10 cellular contexts compared by ENCODE assay signal in genomic region chr3:130242850-130243569, GRCh38.
DNase-seq lines count a peak whose midpoint lies in the region; ATAC-seq and TF ChIP-seq lines count a peak whose summit lies in the region.
"Had no signal": no experiment of that assay in that cellular context is flagged by ENCODE, and none has a peak within 500 bp of the region (broad histone marks: within the 10 kb centered on the region; RNA-seq: fewer than 3 reads in every experiment).

No MANE protein-coding gene starts in this region.

- ATAC-seq in GM18858 (IDR thresholded peaks at IDR 0.05; ENCODE audit: unreplicated experiment) (no peak), HG03520 (IDR thresholded peaks at IDR 0.05; ENCODE audit: unreplicated experiment) (no peak)
- ATAC-seq: sciatic nerve had no signal

- peaks cover 6% of the 10 kb centered on the region for H3K27me3 ChIP-seq in left ventricle myocardium inferior (ENCODE audit: low read depth)
- H3K27me3 ChIP-seq in right atrium auricular region, result no peaks in the 10 kb centered on the region
- no peaks in the 10 kb centered on the region for H3K27me3 ChIP-seq in PC-9 (ENCODE audit: insufficient read depth, low read depth)

- H3K27ac ChIP-seq in left ventricle myocardium inferior (replicated peaks), result no peak overlapping the region
- no peak overlapping the region for H3K27ac ChIP-seq in right atrium auricular region
- no peak overlapping the region for H3K27ac ChIP-seq in PC-9
- H3K27ac ChIP-seq: SK-N-MC had no signal

- no peak overlapping the region for H3K4me2 ChIP-seq in PC-9

- TF ChIP-seq CTCF in left ventricle myocardium inferior (IDR thresholded peaks at IDR 0.05; ENCODE audit: borderline replicate concordance), result peak; percentile 29
- peak in 1 of 2 donors; percentile 44 for TF ChIP-seq CTCF in right atrium auricular region (IDR thresholded peaks at IDR 0.05)
- peak; percentile 36; the same call in 1 of the 2 replicates for TF ChIP-seq CTCF in PC-9 (conservative IDR thresholded peaks at IDR 0.05)

- H3F3A ChIP-seq in PC-9 (ENCODE audit: insufficient read depth, low read depth), result no peaks in the 10 kb centered on the region

- in situ Hi-C loops in G401 (cut with HindIII; ENCODE audit: low sequenced_read_pairs), result no loop called here

- no peaks in the 10 kb centered on the region for H3K36me3 ChIP-seq in left ventricle myocardium inferior
- no peaks in the 10 kb centered on the region for H3K36me3 ChIP-seq in right atrium auricular region
- no peaks in the 10 kb centered on the region for H3K36me3 ChIP-seq in PC-9 (ENCODE audit: low read depth)

- H3K9me2 ChIP-seq in PC-9 (ENCODE audit: insufficient read depth), result no peaks in the 10 kb centered on the region

- POLR2A ChIA-PET in PC-9 (lab: Charles Lee; ENCODE audit: unreplicated experiment), result no interaction called here

- CTCF ChIA-PET in PC-9 (lab: Charles Lee), result no interaction called here

- no peaks in the 10 kb centered on the region for H4K20me1 ChIP-seq in PC-9 (ENCODE audit: insufficient read depth)

- no peak overlapping the region for H3K4me3 ChIP-seq in left ventricle myocardium inferior
- H3K4me3 ChIP-seq in right atrium auricular region, result no peak overlapping the region
- H3K4me3 ChIP-seq in PC-9, result no peak overlapping the region
- H3K4me3 ChIP-seq: SK-N-MC had no signal

- intact Hi-C loops in left ventricle myocardium inferior (cut with micrococcal nuclease), result no loop called here
- intact Hi-C loops in PC-9 (cut with micrococcal nuclease; ENCODE audit: unreplicated experiment), result loop anchor here (10.0 kb wide), 1 partner anchor 298 kb away; no protein-coding TSS in a partner anchor

- H3K9me3 ChIP-seq in left ventricle myocardium inferior (replicated peaks), result no peaks in the 10 kb centered on the region
- no peaks in the 10 kb centered on the region for H3K9me3 ChIP-seq in right atrium auricular region
- H3K9me3 ChIP-seq in PC-9 (ENCODE audit: insufficient read depth, low read depth), result no peaks in the 10 kb centered on the region

- H3K4me1 ChIP-seq in left ventricle myocardium inferior (no peaks in the 10 kb centered on the region), right atrium auricular region (no peaks in the 10 kb centered on the region), PC-9 (replicated peaks; ENCODE audit: insufficient read depth) (no peaks in the 10 kb centered on the region)

- no peak for DNase-seq in left ventricle myocardium inferior
- DNase-seq in right atrium auricular region (ENCODE audit: low spot score), result no peak
- peak in 1 of 2 experiments; percentile 8 for DNase-seq in PC-9
- DNase-seq in foreskin melanocyte, result peak; percentile 28
- no peak for DNase-seq in G401 (ENCODE audit: low spot score)
- DNase-seq in activated CD4-positive, alpha-beta T cell treated with anti-CD3 and anti-CD28 coated beads, Interleukin-2, amount 50 U/mL, for 4 hours, result no peak

- BruUV-seq in PC-9 (replicated peaks; lab: Mats Ljungman, UMichigan), result no TSS peak

- no peaks in the 10 kb centered on the region for H3K79me2 ChIP-seq in PC-9 (ENCODE audit: low read depth)

- no peak overlapping the region for H2AFZ ChIP-seq in PC-9
